Comparison of ENCODE assay signal across 8 cellular contexts in genomic region chr19:11738746-11739620, GRCh38. TPM values are rescaled to one million over a fixed set of nuclear protein-coding genes. Genes with fewer than 3 reads are reported as not detected.
DNase-seq lines count a peak whose midpoint lies in the region; ATAC-seq and TF ChIP-seq lines count a peak whose summit lies in the region.

Gene ZNF823, minus strand, starts transcription at chr19:11738946. Its CDS starts 127 bp downstream, at chr19:11738819.

- H3K4me1 ChIP-seq in testis, result peaks cover 10% of the 10 kb centered on the region

- peak within 1 kb of the TSS; percentile 43 to 83 for H3K27ac ChIP-seq in testis

- H3K36me3 Mint-ChIP-seq in activated naive CD8-positive, alpha-beta T cell, result peaks cover 4% of the 10 kb centered on the region
- no peaks in the 10 kb centered on the region for H3K36me3 Mint-ChIP-seq in glutamatergic neuron (ENCODE audit: unreplicated experiment)

- no peaks in the 10 kb centered on the region for H3K36me3 ChIP-seq in testis (ENCODE audit: low read depth, missing control alignments)

- intact Hi-C loops in testis (cut with DNase I; ENCODE audit: low total_unique reads), result no loop called here

- no peaks in the 10 kb centered on the region for H3K9me3 ChIP-seq in testis

- TF ChIP-seq POLR2A in testis (IDR thresholded peaks at IDR 0.05), result peak; percentile 54

- DNase-seq in GM10248 (ENCODE audit: extremely low spot score), result peak; percentile 95
- peak; percentile 98 for DNase-seq in NCI-H1048 (lab: John Stamatoyannopoulos, UW)
- DNase-seq in glutamatergic neuron, result peak; percentile 98
- peak; percentile 99 for DNase-seq in omental fat pad (ENCODE audit: low spot score)
- DNase-seq in testis, result peak; percentile 100

- peak within 1 kb of the TSS; percentile 94 for H3K4me3 Mint-ChIP-seq in activated naive CD8-positive, alpha-beta T cell
- peak within 1 kb of the TSS; percentile 95 for H3K4me3 Mint-ChIP-seq in glutamatergic neuron (ENCODE audit: unreplicated experiment)

- no peaks in the 10 kb centered on the region for H3K9me3 Mint-ChIP-seq in activated naive CD8-positive, alpha-beta T cell (ENCODE audit: low read depth)
- peaks cover 9% of the 10 kb centered on the region for H3K9me3 Mint-ChIP-seq in glutamatergic neuron (ENCODE audit: unreplicated experiment)

- no peaks in the 10 kb centered on the region for H3K27me3 ChIP-seq in testis

- TF ChIP-seq CTCF in GM10248 (IDR thresholded peaks at IDR 0.05; ENCODE audit: control extremely low read depth, extremely low read depth, low read depth, missing control alignments) (no peak), glutamatergic neuron (IDR thresholded peaks at IDR 0.05; ENCODE audit: partially characterized antibody, unreplicated experiment) (no peak), omental fat pad (IDR thresholded peaks at IDR 0.05) (no peak), testis (IDR thresholded peaks at IDR 0.05) (no peak)

- H3K4me3 ChIP-seq in testis, result peak within 1 kb of the TSS; percentile 84 to 96

- ATAC-seq in HG02588 (IDR thresholded peaks at IDR 0.05; ENCODE audit: unreplicated experiment), result peak; percentile 96
- ATAC-seq in SK-N-SH treated with all-trans-retinoic acid at 6 μM for 48 hours, result peak; percentile 96
- ATAC-seq in omental fat pad (ENCODE audit: low FRiP score), result peak; percentile 98

- peaks cover 22% of the 10 kb centered on the region for H3K4me1 Mint-ChIP-seq in activated naive CD8-positive, alpha-beta T cell (ENCODE audit: low read depth)
- peaks cover 6% of the 10 kb centered on the region for H3K4me1 Mint-ChIP-seq in glutamatergic neuron (ENCODE audit: low read depth, unreplicated experiment)

- CTCF ChIA-PET in GM10248 (lab: Yijun Ruan, JAX), result interaction anchor here (1.4 to 2.5 kb wide), 2 partner anchors 59 to 80 kb away, joined by 3 to 8 read pairs; partner anchors contain the start of gene ZNF491

- POLR2A ChIA-PET in GM10248 (lab: Yijun Ruan, JAX), result no interaction called here

- H3K27me3 Mint-ChIP-seq in activated naive CD8-positive, alpha-beta T cell, result peaks cover 3% of the 10 kb centered on the region
- H3K27me3 Mint-ChIP-seq in glutamatergic neuron (ENCODE audit: unreplicated experiment), result peaks cover 6% of the 10 kb centered on the region

- H3K27ac Mint-ChIP-seq in activated naive CD8-positive, alpha-beta T cell, result peak within 1 kb of the TSS; percentile 76
- H3K27ac Mint-ChIP-seq in glutamatergic neuron (ENCODE audit: unreplicated experiment), result peak within 1 kb of the TSS; percentile 95

- WGBS in testis, 2 donors, result 0 to 1% methylated on average over 12 to 34 of the region's 35 CpGs

TF ChIP-seq in SK-N-SH treated with all-trans-retinoic acid at 6 μM for 48 hours, 23 proteins besides CTCF, POLR2A, EP300 and RAD21:
- TF ChIP-seq ZFP30 (CRISPR knock-in tag; IDR thresholded peaks at IDR 0.05) (no peak), ESRRG (CRISPR knock-in tag; IDR thresholded peaks at IDR 0.05) (no peak), ISL1 (CRISPR knock-in tag; IDR thresholded peaks at IDR 0.05) (no peak)

RNA-seq across cellular contexts. Expression of gene ZNF823, which starts in this region (rescaled TPM):
- total RNA-seq in glutamatergic neuron (ENCODE audit: unreplicated experiment) (8.5 TPM), omental fat pad (10 to 100 TPM in 1 of 4 donors, 1 to 10 TPM in 3; 3.4 to 14.2 (median 5.4) TPM), testis (1 to 10 TPM; 2.1 to 5.2 TPM)
- 1.6 TPM for polyA plus RNA-seq in testis (ENCODE audit: insufficient read depth, low read depth, low replicate concordance)

Comparison
In these comparisons a context has a peak if more than half of its experiments do, and no peak if none do; other contexts are left out.
1. Peak in every context shown above with its lines: DNase-seq, ATAC-seq, H3K4me3 ChIP-seq and H3K27ac ChIP-seq.